1 cellular context compared by ENCODE assay signal in genomic region chr12:100005846-100006245, GRCh38. TPM values are rescaled to one million over a fixed set of nuclear protein-coding genes. Genes with fewer than 3 reads are reported as not detected.
"Had no signal": no experiment of that assay in that cellular context is flagged by ENCODE, and none has a peak within 500 bp of the region (broad histone marks: within the 10 kb centered on the region; RNA-seq: fewer than 3 reads in every experiment).

No MANE protein-coding gene starts in this region.

RNA-seq across cellular contexts. Expression of gene ANKS1B, which starts 21.1 kb away (rescaled TPM):
- total RNA-seq: natural killer cell treated with Interleukin-12 subunit alpha and Interleukin-12 subunit beta and Interleukin-15 and Interleukin-18, amount 100 ng/mL, for 72 hours had no signal
